Comparison of ENCODE assay signal across 22 cellular contexts in the genomic region with DNA sequence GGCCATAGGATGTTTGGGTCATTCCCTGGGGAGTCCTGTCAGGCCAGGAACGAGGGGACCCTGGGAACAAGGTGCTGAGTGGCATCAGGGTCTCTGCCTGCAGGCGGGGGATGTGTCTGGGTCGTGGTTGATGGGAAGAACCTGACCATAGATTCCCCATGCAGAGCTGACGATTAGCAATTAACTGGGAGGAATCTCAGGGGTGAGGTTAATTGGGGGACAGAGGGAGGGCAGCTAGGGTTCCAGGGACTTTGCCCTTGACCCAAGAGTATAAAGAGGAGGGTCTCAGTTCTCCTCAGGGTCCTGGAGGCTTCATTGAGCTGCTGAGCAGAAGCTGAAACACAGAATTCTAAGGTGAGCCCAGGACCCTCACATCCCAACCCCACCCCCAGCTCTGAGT. TPM values are rescaled to one million over a fixed set of nuclear protein-coding genes. Genes with fewer than 3 reads are reported as not detected.
"Had no signal": no experiment of that assay in that cellular context is flagged by ENCODE, and none has a peak within 500 bp of the region (broad histone marks: within the 10 kb centered on the region; RNA-seq: fewer than 3 reads in every experiment).

A gene with protein sequence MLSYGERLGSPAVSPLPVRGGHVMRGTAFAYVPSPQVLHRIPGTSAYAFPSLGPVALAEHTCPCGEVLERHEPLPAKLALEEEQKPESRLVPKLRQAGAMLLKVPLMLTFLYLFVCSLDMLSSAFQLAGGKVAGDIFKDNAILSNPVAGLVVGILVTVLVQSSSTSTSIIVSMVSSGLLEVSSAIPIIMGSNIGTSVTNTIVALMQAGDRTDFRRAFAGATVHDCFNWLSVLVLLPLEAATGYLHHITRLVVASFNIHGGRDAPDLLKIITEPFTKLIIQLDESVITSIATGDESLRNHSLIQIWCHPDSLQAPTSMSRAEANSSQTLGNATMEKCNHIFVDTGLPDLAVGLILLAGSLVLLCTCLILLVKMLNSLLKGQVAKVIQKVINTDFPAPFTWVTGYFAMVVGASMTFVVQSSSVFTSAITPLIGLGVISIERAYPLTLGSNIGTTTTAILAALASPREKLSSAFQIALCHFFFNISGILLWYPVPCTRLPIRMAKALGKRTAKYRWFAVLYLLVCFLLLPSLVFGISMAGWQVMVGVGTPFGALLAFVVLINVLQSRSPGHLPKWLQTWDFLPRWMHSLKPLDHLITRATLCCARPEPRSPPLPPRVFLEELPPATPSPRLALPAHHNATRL (plus strand): TSS at position 301 of the 400 bp plus-strand sequence. CDS start 1,308 bp downstream, outside the sequence.

- H3K27ac Mint-ChIP-seq: activated naive CD4-positive, alpha-beta T cell treated with anti-CD3 and anti-CD28 coated beads, Interleukin-2, amount 10 ng/mL, durations not matched to agents 7 days and 5 days; activated T-helper 2 cell treated with anti-CD3 and anti-CD28 coated beads, Interferon-gamma antibody, Interleukin-2, Interleukin-4, amounts not matched to agents 10 μg/mL and 5 μg/mL and 100 μg/mL, durations not matched to agents 14 hours and 24 hours and 36 hours; nephron progenitor cell; stimulated activated naive CD8-positive, alpha-beta T cell treated with anti-CD3 and anti-CD28 coated beads, Interleukin-15, Interleukin-2, amounts not matched to agents 100 ng/mL and 50 ng/mL, for 24 hours; T-helper 1 cell treated with Interleukin-12 subunit alpha and Interleukin-12 subunit beta and Interleukin-4 antibody, amounts not matched to agents 30 μg/mL and 1 μg/mL, for 36 hours had no signal

- H3K9me3 Mint-ChIP-seq: activated naive CD4-positive, alpha-beta T cell treated with anti-CD3 and anti-CD28 coated beads, Interleukin-2, amount 10 ng/mL, durations not matched to agents 7 days and 5 days; activated T-helper 2 cell treated with anti-CD3 and anti-CD28 coated beads, Interferon-gamma antibody, Interleukin-2, Interleukin-4, amounts not matched to agents 10 μg/mL and 5 μg/mL and 100 μg/mL, durations not matched to agents 14 hours and 24 hours and 36 hours; nephron progenitor cell; stimulated activated naive CD8-positive, alpha-beta T cell treated with anti-CD3 and anti-CD28 coated beads, Interleukin-15, Interleukin-2, amounts not matched to agents 100 ng/mL and 50 ng/mL, for 24 hours; T-helper 1 cell treated with Interleukin-12 subunit alpha and Interleukin-12 subunit beta and Interleukin-4 antibody, amounts not matched to agents 30 μg/mL and 1 μg/mL, for 36 hours had no signal

- H3K27me3 Mint-ChIP-seq: stimulated activated naive CD8-positive, alpha-beta T cell treated with anti-CD3 and anti-CD28 coated beads, Interleukin-15, Interleukin-2, amounts not matched to agents 100 ng/mL and 50 ng/mL, for 24 hours had no signal

- H3K36me3 Mint-ChIP-seq: activated naive CD4-positive, alpha-beta T cell treated with anti-CD3 and anti-CD28 coated beads, Interleukin-2, amount 10 ng/mL, durations not matched to agents 7 days and 5 days; brain had no signal

- DNase-seq: activated CD4-positive, CD25-positive, alpha-beta regulatory T cell; activated naive CD4-positive, alpha-beta T cell treated with anti-CD3 and anti-CD28 coated beads, Interleukin-2, amount 10 ng/mL, durations not matched to agents 7 days and 5 days; central memory CD4-positive, alpha-beta T cell; erythroblast; foreskin melanocyte; glutamatergic neuron; hippocampal formation; islet precursor cell; nephron progenitor cell; stimulated activated CD4-positive, alpha-beta T cell treated with anti-CD3 and anti-CD28 coated beads, Interleukin-2, amount 100 ng/mL, for 24 hours; transverse colon; uterus had no signal

- H3K4me3 Mint-ChIP-seq: activated naive CD4-positive, alpha-beta T cell treated with anti-CD3 and anti-CD28 coated beads, Interleukin-2, amount 10 ng/mL, durations not matched to agents 7 days and 5 days; brain; nephron progenitor cell; stimulated activated naive CD8-positive, alpha-beta T cell treated with anti-CD3 and anti-CD28 coated beads, Interleukin-15, Interleukin-2, amounts not matched to agents 100 ng/mL and 50 ng/mL, for 24 hours; T-helper 1 cell treated with Interleukin-12 subunit alpha and Interleukin-12 subunit beta and Interleukin-4 antibody, amounts not matched to agents 30 μg/mL and 1 μg/mL, for 36 hours had no signal

RNA-seq across cellular contexts. Expression of the gene that starts here (rescaled TPM):
- total RNA-seq: activated T-helper 2 cell treated with anti-CD3 and anti-CD28 coated beads, Interferon-gamma antibody, Interleukin-2, Interleukin-4, amounts not matched to agents 10 μg/mL and 5 μg/mL and 100 μg/mL, durations not matched to agents 14 hours and 24 hours and 36 hours; lung; omental fat pad; prostate gland; right atrium auricular region; SJSA1; skeletal muscle tissue; uterus had no signal
